ENCODE assay signal across 13 cellular contexts in genomic region chr11:106386519-106386918, GRCh38.
A peak's percentile ranks its signal among the peaks of the same experiment; 100 is the strongest.
DNase-seq lines count a peak whose midpoint lies in the region; ATAC-seq and TF ChIP-seq lines count a peak whose summit lies in the region.
"Had no signal": no experiment of that assay in that cellular context is flagged by ENCODE, and none has a peak within 500 bp of the region (broad histone marks: within the 10 kb centered on the region; RNA-seq: fewer than 3 reads in every experiment).

No MANE protein-coding gene starts in this region.

- DNase-seq in GM23338 (ENCODE audit: low spot score) = no peak
- DNase-seq in iris pigment epithelial cell (ENCODE audit: low read depth) = peak; percentile 23
- no peak for DNase-seq in smooth muscle cell (lab: John Stamatoyannopoulos, UW; ENCODE audit: unreplicated experiment)
- no peak for DNase-seq in mammary epithelial cell
- DNase-seq in hepatocyte (ENCODE audit: low spot score) = no peak
- DNase-seq in NCI-H1694 treated with DMSO at 0.1 percent for 48 hours (lab: John Stamatoyannopoulos, UW) = no peak
- DNase-seq: C1 segment of cervical spinal cord; CD4-positive, alpha-beta memory T cell; COR-L47; DMS153; DND-41; H7; HCEC 1CT had no signal

- H3K27me3 ChIP-seq in GM23338 (ENCODE audit: insufficient read depth) (no peaks in the 10 kb centered on the region), smooth muscle cell (ENCODE audit: low read depth) (no peaks in the 10 kb centered on the region), mammary epithelial cell (ENCODE audit: insufficient read depth, low read length) (no peaks in the 10 kb centered on the region), hepatocyte (no peaks in the 10 kb centered on the region)

- H3K27ac ChIP-seq in GM23338 (ENCODE audit: low read depth) (no peak overlapping the region), smooth muscle cell (ENCODE audit: low read depth) (peak overlapping the region; percentile 11), mammary epithelial cell (ENCODE audit: insufficient read depth, low read depth, low read length) (no peak overlapping the region), hepatocyte (no peak overlapping the region)

- H3K9ac ChIP-seq in smooth muscle cell (ENCODE audit: low read depth) = no peak overlapping the region
- H3K9ac ChIP-seq in mammary epithelial cell (ENCODE audit: insufficient read depth, low read length) = no peak overlapping the region

- in situ Hi-C loops in mammary epithelial cell (cut with MboI; ENCODE audit: low sequenced_read_pairs in 2 of 2) = no loop called here

- H3K36me3 ChIP-seq in GM23338 (ENCODE audit: insufficient read depth) (no peaks in the 10 kb centered on the region), smooth muscle cell (ENCODE audit: low read depth) (no peaks in the 10 kb centered on the region), mammary epithelial cell (ENCODE audit: insufficient read depth, low read length) (no peaks in the 10 kb centered on the region), hepatocyte (replicated peaks; ENCODE audit: insufficient read depth, low read depth) (no peaks in the 10 kb centered on the region)

- H3F3A ChIP-seq in GM23338 (replicated peaks; ENCODE audit: low read depth) (no peaks in the 10 kb centered on the region), smooth muscle cell (ENCODE audit: low read depth) (peaks cover 7% of the 10 kb centered on the region)

- 59% methylated on average over 2 of the region's 2 CpGs for WGBS in smooth muscle cell (ENCODE audit: low lambda C conversion rate)
- 77% methylated on average over 2 of the region's 2 CpGs for WGBS in mammary epithelial cell (ENCODE audit: low coverage, missing lambda C conversion rate)
- 78% methylated on average over 2 of the region's 2 CpGs for WGBS in hepatocyte (ENCODE audit: low lambda C conversion rate, missing lambda C conversion rate)

- no peak overlapping the region for H3K27ac Mint-ChIP-seq in GM23338

- H3K9me3 ChIP-seq in smooth muscle cell (replicated peaks; ENCODE audit: low read depth) (no peaks in the 10 kb centered on the region), mammary epithelial cell (replicated peaks; ENCODE audit: insufficient read depth, low read length) (no peaks in the 10 kb centered on the region), hepatocyte (ENCODE audit: low read depth) (no peaks in the 10 kb centered on the region)

- CTCF ChIA-PET in mammary epithelial cell (lab: Charles Lee; ENCODE audit: low non-redundant PET) = no interaction called here

- BruUV-seq in mammary epithelial cell (replicated peaks; lab: Mats Ljungman, UMichigan) = no TSS peak

- H3K9me3 Mint-ChIP-seq in GM23338 = peaks cover 18% of the 10 kb centered on the region

- peaks cover 7% of the 10 kb centered on the region; the same call in 2 of the 3 replicates for H3K4me1 Mint-ChIP-seq in GM23338
- H3K4me1 Mint-ChIP-seq: CD4-positive, alpha-beta memory T cell had no signal

- H3K27me3 Mint-ChIP-seq in GM23338 (ENCODE audit: insufficient read depth, low read depth, poor library complexity) = peaks cover 2% of the 10 kb centered on the region
- H3K27me3 Mint-ChIP-seq: CD4-positive, alpha-beta memory T cell had no signal

- H3K9me2 ChIP-seq in GM23338 (ENCODE audit: insufficient read depth) (peaks cover 6% of the 10 kb centered on the region; the same call in 1 of the 2 replicates), hepatocyte (replicated peaks; ENCODE audit: insufficient read depth) (no peaks in the 10 kb centered on the region)

- H3K4me2 ChIP-seq in GM23338 (no peak overlapping the region), smooth muscle cell (no peak overlapping the region), mammary epithelial cell (ENCODE audit: insufficient read depth, low read depth, low read length) (no peak overlapping the region), hepatocyte (no peak overlapping the region)

- ATAC-seq in GM23338 = no peak

- H3K4me1 ChIP-seq in GM23338 (ENCODE audit: insufficient read depth) (peaks cover 16% of the 10 kb centered on the region), smooth muscle cell (ENCODE audit: low read depth) (peaks cover 18% of the 10 kb centered on the region), mammary epithelial cell (ENCODE audit: insufficient read depth, low read length) (peaks cover 17% of the 10 kb centered on the region), hepatocyte (ENCODE audit: insufficient read depth) (peaks cover 3% of the 10 kb centered on the region)

- intact Hi-C loops in mammary epithelial cell (cut with micrococcal nuclease) = no loop called here

- H3K4me3 ChIP-seq in GM23338 (no peak overlapping the region), smooth muscle cell (no peak overlapping the region), mammary epithelial cell (replicated peaks in 1 of 3; ENCODE audit: insufficient read depth in 1 of 3, low read depth in 2 of 3, low read length in 3 of 3) (no peak overlapping the region), hepatocyte (no peak overlapping the region)

- no peak overlapping the region for H3K4me3 Mint-ChIP-seq in GM23338
- H3K4me3 Mint-ChIP-seq: CD4-positive, alpha-beta memory T cell had no signal

- dilution Hi-C loops in mammary epithelial cell (cut with HindIII; ENCODE audit: low sequenced_read_pairs) = no loop called here

- no peaks in the 10 kb centered on the region for H3K36me3 Mint-ChIP-seq in GM23338 (ENCODE audit: low read depth)
- H3K36me3 Mint-ChIP-seq: CD4-positive, alpha-beta memory T cell had no signal

- H2AFZ ChIP-seq in GM23338 = 0 out of 2 replicates have a peak overlapping the region, but pooled peaks have one; percentile 69
- H2AFZ ChIP-seq in smooth muscle cell (ENCODE audit: low read depth) = peak overlapping the region; percentile 1
- no peak overlapping the region for H2AFZ ChIP-seq in mammary epithelial cell (ENCODE audit: low read depth, low read length)
- no peak overlapping the region for H2AFZ ChIP-seq in hepatocyte

- H4K20me1 ChIP-seq in GM23338 (replicated peaks; ENCODE audit: insufficient read depth) (no peaks in the 10 kb centered on the region), smooth muscle cell (ENCODE audit: low read depth) (no peaks in the 10 kb centered on the region), mammary epithelial cell (ENCODE audit: insufficient read depth, low read length) (no peaks in the 10 kb centered on the region), hepatocyte (ENCODE audit: insufficient read depth, poor library complexity, severe bottlenecking) (no peaks in the 10 kb centered on the region)

- TF ChIP-seq CTCF in GM23338 (conservative IDR thresholded peaks at IDR 0.05; ENCODE audit: low read depth in 2 of 2) (no peak), smooth muscle cell (IDR thresholded peaks at IDR 0.05; ENCODE audit: borderline replicate concordance, insufficient read depth, poor library complexity, severe bottlenecking) (no peak), mammary epithelial cell (conservative IDR thresholded peaks at IDR 0.05 in 1 of 2, IDR thresholded peaks at IDR 0.05 in 1 of 2; ENCODE audit: extremely low read depth in 1 of 2, insufficient read depth in 1 of 2, low read depth in 1 of 2, low read length in 2 of 2) (no peak), hepatocyte (IDR thresholded peaks at IDR 0.05; ENCODE audit: poor library complexity) (no peak)

- no peaks in the 10 kb centered on the region for H3K79me2 ChIP-seq in GM23338 (replicated peaks; ENCODE audit: insufficient read depth)
- no peaks in the 10 kb centered on the region for H3K79me2 ChIP-seq in smooth muscle cell (ENCODE audit: low read depth)
- H3K79me2 ChIP-seq in mammary epithelial cell (ENCODE audit: insufficient read depth, low read length) = no peaks in the 10 kb centered on the region
- no peaks in the 10 kb centered on the region for H3K79me2 ChIP-seq in hepatocyte

TF ChIP-seq in GM23338, 12 proteins besides CTCF, POLR2A, EP300 and RAD21 (continues in another document):
- TF ChIP-seq ZNF114 (CRISPR knock-in tag; IDR thresholded peaks at IDR 0.05) (no peak), JUNB (IDR thresholded peaks at IDR 0.05; ENCODE audit: unreplicated experiment) (no peak), ZNF331 (CRISPR knock-in tag; IDR thresholded peaks at IDR 0.05; ENCODE audit: low read depth) (no peak), ETS1 (IDR thresholded peaks at IDR 0.05) (no peak), REST (IDR thresholded peaks at IDR 0.05; ENCODE audit: unreplicated experiment) (no peak), EZH2 (IDR thresholded peaks at IDR 0.05; ENCODE audit: low read depth, unreplicated experiment) (no peak), POLR2AphosphoS5 (IDR thresholded peaks at IDR 0.05; ENCODE audit: low read depth) (no peak), NANOG (IDR thresholded peaks at IDR 0.05; ENCODE audit: borderline replicate concordance) (no peak)

Comparison
In these comparisons a context has a peak if more than half of its experiments do, and no peak if none do; other contexts are left out.
1. H2AFZ ChIP-seq: peak in GM23338 (single experiment) and smooth muscle cell (single experiment); none in mammary epithelial cell (single experiment) and hepatocyte (single experiment).